Comparison of ENCODE assay signal across 8 cellular contexts in genomic region chr3:44198265-44198956, GRCh38. TPM values are rescaled to one million over a fixed set of nuclear protein-coding genes. Genes with fewer than 3 reads are reported as not detected.
DNase-seq lines count a peak whose midpoint lies in the region; ATAC-seq and TF ChIP-seq lines count a peak whose summit lies in the region.

No MANE protein-coding gene starts in this region.

- no peak overlapping the region for H3K4me3 ChIP-seq in cardiac muscle cell
- H3K4me3 ChIP-seq in psoas muscle = no peak overlapping the region
- H3K4me3 ChIP-seq in vagina = no peak overlapping the region

- ATAC-seq in Right ventricle myocardium inferior (peak; percentile 42), psoas muscle (peak; percentile 64 to 89 (median 70))
- ATAC-seq in activated naive CD4-positive, alpha-beta T cell treated with anti-CD3 and anti-CD28 coated beads, Interleukin-2, amount 50 U/mL, for 72 hours = peak; percentile 75 to 78

- H3K36me3 ChIP-seq in cardiac muscle cell = no peaks in the 10 kb centered on the region
- no peaks in the 10 kb centered on the region for H3K36me3 ChIP-seq in psoas muscle (ENCODE audit: insufficient read depth in 1 of 2, low read depth in 1 of 2)
- no peaks in the 10 kb centered on the region for H3K36me3 ChIP-seq in vagina

- H3K27ac Mint-ChIP-seq in activated naive CD4-positive, alpha-beta T cell treated with anti-CD3 and anti-CD28 coated beads, Interleukin-2, amount 50 U/mL, for 72 hours = no peak overlapping the region

- no peaks in the 10 kb centered on the region for H3K36me3 Mint-ChIP-seq in activated naive CD4-positive, alpha-beta T cell treated with anti-CD3 and anti-CD28 coated beads, Interleukin-2, amount 50 U/mL, for 72 hours

- intact Hi-C loops in Right ventricle myocardium inferior (cut with DNase I) (loop anchor here (2.0 to 5.0 kb wide), 2 partner anchors 341 to 656 kb away; no protein-coding TSS in a partner anchor), cardiac septum (cut with DNase I) (loop anchor here (2.0 to 10.0 kb wide), 2 partner anchors 344 to 656 kb away; no protein-coding TSS in a partner anchor), psoas muscle (cut with DNase I) (loop anchor here (2.0 to 5.0 kb wide), 3 partner anchors 431 to 658 kb away; no protein-coding TSS in a partner anchor), vagina (cut with DNase I) (loop anchor here (10.0 kb wide), 1 partner anchor 654 kb away; no protein-coding TSS in a partner anchor)

- H3K4me1 ChIP-seq in cardiac muscle cell (ENCODE audit: low read depth) = no peaks in the 10 kb centered on the region
- no peaks in the 10 kb centered on the region for H3K4me1 ChIP-seq in psoas muscle
- no peaks in the 10 kb centered on the region for H3K4me1 ChIP-seq in vagina

- DNase-seq in Right ventricle myocardium inferior (ENCODE audit: missing footprints) (no peak), cardiac septum (ENCODE audit: low spot score) (no peak), Kasumi-1 (lab: John Stamatoyannopoulos, UW) (peak; percentile 67 to 80), SKM-1 treated with dmso at 0.1 percent for 144 hours (lab: John Stamatoyannopoulos, UW; ENCODE audit: unreplicated experiment) (peak; percentile 72), cardiac muscle cell (ENCODE audit: low read depth in 1 of 2, low spot score in 1 of 2) (peak; percentile 78 to 88), psoas muscle (peak in 1 of 2 donors; percentile 40), vagina (ENCODE audit: extremely low spot score in 2 of 2) (no peak)
- DNase-seq in activated naive CD4-positive, alpha-beta T cell treated with anti-CD3 and anti-CD28 coated beads, Interleukin-2, amount 50 U/mL, for 72 hours (ENCODE audit: low spot score in 2 of 2) = peak in 1 of 2 donors; percentile 68

- TF ChIP-seq POLR2A in vagina (IDR thresholded peaks at IDR 0.05) = no peak

- H3K27me3 ChIP-seq in cardiac muscle cell (peaks cover 67% of the 10 kb centered on the region), psoas muscle (ENCODE audit: insufficient read depth in 3 of 3, low read length in 2 of 3) (no peaks in the 10 kb centered on the region), vagina (no peaks in the 10 kb centered on the region)

- 6 to 7% (median 7%) methylated on average over 10 of the region's 10 CpGs for WGBS in psoas muscle, 3 donors

- no peaks in the 10 kb centered on the region for H3K9me3 ChIP-seq in cardiac muscle cell (ENCODE audit: low read depth)
- no peaks in the 10 kb centered on the region for H3K9me3 ChIP-seq in psoas muscle
- H3K9me3 ChIP-seq in vagina = no peaks in the 10 kb centered on the region

- TF ChIP-seq CTCF in cardiac muscle cell (IDR thresholded peaks at IDR 0.05; ENCODE audit: low read depth, low read length) (peak; percentile 85), psoas muscle (IDR thresholded peaks at IDR 0.05) (peak; percentile 78), vagina (IDR thresholded peaks at IDR 0.05) (peak; percentile 42 to 61 (median 55))

- H3K27ac ChIP-seq in cardiac muscle cell = no peak overlapping the region
- no peak overlapping the region for H3K27ac ChIP-seq in psoas muscle
- no peak overlapping the region for H3K27ac ChIP-seq in vagina

- H3K9me3 Mint-ChIP-seq in activated naive CD4-positive, alpha-beta T cell treated with anti-CD3 and anti-CD28 coated beads, Interleukin-2, amount 50 U/mL, for 72 hours = no peaks in the 10 kb centered on the region

RNA-seq across cellular contexts. Expression of gene TOPAZ1, which starts 43.3 kb away (rescaled TPM):
- total RNA-seq in Right ventricle myocardium inferior (not detected), cardiac septum (not detected), cardiac muscle cell (not detected in 2 replicates), psoas muscle (not detected), vagina (not detected)
- not detected for total RNA-seq in activated naive CD4-positive, alpha-beta T cell treated with anti-CD3 and anti-CD28 coated beads, Interleukin-2, amount 50 U/mL, for 72 hours
- polyA plus RNA-seq in cardiac muscle cell (not detected in 2 replicates), psoas muscle (not detected)

Comparison
In these comparisons a context has a peak if more than half of its experiments do, and no peak if none do; other contexts are left out.
1. DNase-seq: peak in Kasumi-1 (2 of 2), SKM-1 treated with dmso at 0.1 percent for 144 hours (single experiment) and cardiac muscle cell (2 of 2); none in Right ventricle myocardium inferior (single experiment), cardiac septum (single experiment) and vagina (0 of 2).
2. Peak in every context shown above with its lines, with median percentiles within 50 percentile points of each other: ATAC-seq and CTCF ChIP-seq.